In the genomic region with DNA sequence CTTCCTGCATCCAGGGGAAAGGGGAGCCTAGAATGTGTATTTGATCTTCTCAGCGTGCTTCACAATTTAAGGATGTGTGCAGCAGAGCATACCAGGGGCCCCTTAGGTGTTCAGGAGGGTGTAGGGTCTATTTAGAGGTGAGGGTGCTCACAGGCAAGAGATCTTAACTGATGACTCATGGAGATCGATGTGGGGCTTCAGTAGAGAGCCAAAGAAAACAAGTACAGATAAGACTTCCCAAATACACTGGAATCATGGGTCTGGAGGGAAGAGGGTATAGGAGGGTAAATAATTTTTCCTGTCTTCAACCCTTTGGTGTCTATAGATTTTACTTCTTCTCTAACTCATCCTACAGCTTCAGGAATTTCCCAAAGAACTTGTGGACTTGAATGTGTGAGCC, we compare ENCODE assay signal across 1 cellular context.
TF ChIP-seq lines count a peak whose summit lies in the region.

No MANE protein-coding gene starts in this region.

TF ChIP-seq in HepG2, 621 proteins besides CTCF, POLR2A, EP300 and RAD21 (continued from another document):
- no peak for TF ChIP-seq ZNF83 (CRISPR knock-in tag; IDR thresholded peaks at IDR 0.05; ENCODE audit: borderline replicate concordance)
